Comparison of ENCODE assay signal across 25 cellular contexts in the genomic region with DNA sequence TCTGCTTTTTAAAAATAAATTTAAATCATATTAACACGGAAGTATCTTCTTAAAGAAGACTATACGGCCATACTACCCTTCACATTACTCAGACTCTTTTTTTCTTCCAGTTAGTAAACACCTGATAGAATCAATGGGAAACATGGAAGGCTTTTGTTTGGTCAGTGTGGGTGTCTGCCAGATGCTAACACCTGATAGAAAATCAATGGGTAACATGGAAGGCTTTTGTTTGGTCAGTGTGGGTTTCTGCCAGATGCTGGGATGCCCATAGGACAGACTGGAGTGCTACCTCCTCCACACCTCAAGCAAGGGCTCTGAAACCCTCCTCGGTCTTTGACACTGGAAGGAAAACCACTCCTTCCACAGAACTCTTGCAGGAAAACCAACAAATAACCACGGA. TPM values are rescaled to one million over a fixed set of nuclear protein-coding genes. Genes with fewer than 3 reads are reported as not detected.
DNase-seq lines count a peak whose midpoint lies in the region; ATAC-seq and TF ChIP-seq lines count a peak whose summit lies in the region.
"Had no signal": no experiment of that assay in that cellular context is flagged by ENCODE, and none has a peak within 500 bp of the region (broad histone marks: within the 10 kb centered on the region; RNA-seq: fewer than 3 reads in every experiment).

No MANE protein-coding gene starts in this region.

- H3K27ac Mint-ChIP-seq in endodermal cell (peak overlapping the region; percentile 21), T-cell (no peak overlapping the region)
- H3K27ac Mint-ChIP-seq: CD14-positive monocyte; CD4-positive, alpha-beta T cell; HFFc6 had no signal

- peaks cover 8% of the 10 kb centered on the region for H3K4me1 Mint-ChIP-seq in endodermal cell
- peaks cover 5 to 9% (median 6%) of the 10 kb centered on the region in 3 donors for H3K4me1 Mint-ChIP-seq in T-cell

- no peak overlapping the region for H3K4me2 ChIP-seq in mesendoderm (ENCODE audit: low read length)
- H3K4me2 ChIP-seq: A549; BLaER1 treated with 17β-estradiol and CSF1 and Interleukin-3, amounts not matched to agents 10 nM and 100 nM had no signal

- no peaks in the 10 kb centered on the region for H3K79me1 ChIP-seq in mesendoderm (ENCODE audit: low read length)

- WGBS in endodermal cell (ENCODE audit: insufficient coverage in 1 of 2, insufficient read length in 1 of 2), 2 experiments = 90% methylated on average over 4 of the region's 4 CpGs; no CpG with 5 or more reads in 1 of the 2 experiments
- no CpG with 5 or more reads among the region's 4 CpGs for WGBS in mesendoderm (ENCODE audit: extremely low coverage, insufficient coverage, low lambda C conversion rate)

- H3K9ac ChIP-seq in endodermal cell (ENCODE audit: extremely low read depth, low read length, poor library complexity, severe bottlenecking) = no peak overlapping the region
- no peak overlapping the region for H3K9ac ChIP-seq in mesendoderm (ENCODE audit: low read length)
- H3K9ac ChIP-seq: BLaER1 treated with 17β-estradiol and CSF1 and Interleukin-3, amounts not matched to agents 10 nM and 100 nM had no signal

- H3K4me3 ChIP-seq in endodermal cell (ENCODE audit: low read length) = no peak overlapping the region
- H3K4me3 ChIP-seq in mesendoderm (ENCODE audit: low read length) = no peak overlapping the region
- H3K4me3 ChIP-seq: A549; BLaER1 treated with 17β-estradiol and CSF1 and Interleukin-3, amounts not matched to agents 10 nM and 100 nM; HAP-1 had no signal

- no peak overlapping the region for H3K27ac ChIP-seq in endodermal cell (ENCODE audit: low read depth, low read length)
- H3K27ac ChIP-seq in mesendoderm (ENCODE audit: low read depth, low read length) = no peak overlapping the region
- H3K27ac ChIP-seq: A549; BLaER1 treated with 17β-estradiol and CSF1 and Interleukin-3, amounts not matched to agents 10 nM and 100 nM had no signal

- H3K23ac ChIP-seq in mesendoderm (ENCODE audit: low read length) = no peak overlapping the region

- H3K4me3 Mint-ChIP-seq in endodermal cell = no peak overlapping the region
- H3K4me3 Mint-ChIP-seq in T-cell = no peak overlapping the region
- H3K4me3 Mint-ChIP-seq: CD14-positive monocyte; CD4-positive, alpha-beta T cell; CD8-positive, alpha-beta memory T cell; HFFc6 had no signal

- no peak overlapping the region for H3K18ac ChIP-seq in mesendoderm (ENCODE audit: low read length)

- no peak overlapping the region for H3K56ac ChIP-seq in mesendoderm (ENCODE audit: low read length)

- H3K36me3 Mint-ChIP-seq in endodermal cell (ENCODE audit: low read depth) = peaks cover 46% of the 10 kb centered on the region
- peaks cover 61% of the 10 kb centered on the region for H3K36me3 Mint-ChIP-seq in T-cell

- no peak for ATAC-seq in T-cell (replicated peaks in 1 of 4)
- ATAC-seq: A549 had no signal

- DNase-seq in NCI-H2029 (lab: John Stamatoyannopoulos, UW) (peak; percentile 39), NCI-H2029 treated with DMSO at 0.1 percent for 48 hours (lab: John Stamatoyannopoulos, UW) (no peak), COLO668 (lab: John Stamatoyannopoulos, UW; ENCODE audit: unreplicated experiment) (peak; percentile 36), endodermal cell (no peak), mesendoderm (peak; percentile 9), T-cell (no peak)
- no peak for DNase-seq in activated CD8-positive, alpha-beta memory T cell treated with anti-CD3 and anti-CD28 coated beads, Interleukin-2, amount 50 U/mL, for 48 hours
- no peak for DNase-seq in stimulated activated naive CD4-positive, alpha-beta T cell treated with Interleukin-2 at 50 U/mL for 16 hours (lab: John Stamatoyannopoulos, UW)
- DNase-seq: 8988T; ACHN; AML-193; BE2C; Calu3; CD4-positive, alpha-beta T cell; CD8-positive, alpha-beta memory T cell; COR-L47; DMS53; DMS79 treated with DMSO at 0.1 percent for 48 hours; GF-D8; GOT3; HFFc6 had no signal

- no peaks in the 10 kb centered on the region for H3K79me2 ChIP-seq in mesendoderm (ENCODE audit: control insufficient read depth, insufficient read depth, low read length)

- H3K9me3 ChIP-seq in endodermal cell (ENCODE audit: control insufficient read depth, low read length) = no peaks in the 10 kb centered on the region
- H3K9me3 ChIP-seq: A549; BE2C; BLaER1 treated with 17β-estradiol and CSF1 and Interleukin-3, amounts not matched to agents 10 nM and 100 nM; HAP-1 had no signal

- POLR2A ChIA-PET in T-cell (lab: Charles Lee) = no interaction called here

- no peak overlapping the region for H2BK5ac ChIP-seq in mesendoderm (ENCODE audit: low read length)

- H2BK120ac ChIP-seq in mesendoderm (ENCODE audit: low read depth, low read length) = no peak overlapping the region

- H2AK5ac ChIP-seq in mesendoderm (ENCODE audit: low read length) = no peak overlapping the region

- H3K36me3 ChIP-seq in endodermal cell (ENCODE audit: control insufficient read depth, insufficient read depth, low read length) (peaks cover 56% of the 10 kb centered on the region), mesendoderm (ENCODE audit: control insufficient read depth, insufficient read depth, low read length) (peaks cover 4% of the 10 kb centered on the region)
- H3K36me3 ChIP-seq: BE2C had no signal

- TF ChIP-seq CTCF in endodermal cell (conservative IDR thresholded peaks at IDR 0.05) = no peak

- H3K27me3 Mint-ChIP-seq in endodermal cell (ENCODE audit: insufficient read depth) = no peaks in the 10 kb centered on the region
- no peaks in the 10 kb centered on the region for H3K27me3 Mint-ChIP-seq in T-cell
- H3K27me3 Mint-ChIP-seq: CD4-positive, alpha-beta T cell; CD8-positive, alpha-beta memory T cell had no signal

- no peak overlapping the region for H4K5ac ChIP-seq in mesendoderm (ENCODE audit: low read length)

- no peak overlapping the region for H3K4ac ChIP-seq in mesendoderm (ENCODE audit: low read depth, low read length)

- no peak overlapping the region for H2BK15ac ChIP-seq in mesendoderm (replicated peaks; ENCODE audit: low read depth)

- CTCF ChIA-PET in T-cell (lab: Charles Lee) = no interaction called here

- H3K9me3 Mint-ChIP-seq in endodermal cell (no peaks in the 10 kb centered on the region), T-cell (no peaks in the 10 kb centered on the region)
- H3K9me3 Mint-ChIP-seq: CD14-positive monocyte; CD4-positive, alpha-beta T cell; CD8-positive, alpha-beta memory T cell; HFFc6 had no signal

- H4K8ac ChIP-seq in mesendoderm (ENCODE audit: low read depth, low read length) = no peak overlapping the region

- H3K27me3 ChIP-seq in endodermal cell (ENCODE audit: control insufficient read depth, insufficient read depth, low read length, poor library complexity, severe bottlenecking) (no peaks in the 10 kb centered on the region), mesendoderm (ENCODE audit: insufficient read depth, low read length, poor library complexity) (no peaks in the 10 kb centered on the region)
- H3K27me3 ChIP-seq: BE2C; BLaER1 treated with 17β-estradiol and CSF1 and Interleukin-3, amounts not matched to agents 10 nM and 100 nM had no signal

- H3K4me1 ChIP-seq in endodermal cell (ENCODE audit: control insufficient read depth, insufficient read depth, low read length) = peaks cover 7% of the 10 kb centered on the region
- no peaks in the 10 kb centered on the region for H3K4me1 ChIP-seq in mesendoderm (ENCODE audit: control insufficient read depth, low read depth, low read length)
- H3K4me1 ChIP-seq: A549, BE2C, HAP-1 had no signal

RNA-seq across cellular contexts. Expression of gene HACL1, which starts 29.2 kb away (rescaled TPM):
- 10 to 100 TPM; 39.4 to 41.8 TPM for total RNA-seq in endodermal cell
- 24.6 TPM for polyA plus RNA-seq in endodermal cell (2013, experiment 1 of 2)
- 23.7 TPM for polyA plus RNA-seq in endodermal cell (2013, experiment 2 of 2)
- 28.8 TPM for polyA plus RNA-seq in mesendoderm (2013, experiment 1 of 2)
- polyA plus RNA-seq in mesendoderm (2013, experiment 2 of 2) = 27.7 TPM
- 10 to 100 TPM; 27.7 to 38.0 (median 34.2) TPM for total RNA-seq in T-cell

RNA-seq across cellular contexts. Expression of gene BTD, which starts 29.4 kb away (rescaled TPM):
- total RNA-seq in endodermal cell = 10 to 100 TPM; 25.7 to 27.8 TPM
- polyA plus RNA-seq in endodermal cell (2013, experiment 1 of 2) = 17.7 TPM
- 13.5 TPM for polyA plus RNA-seq in endodermal cell (2013, experiment 2 of 2)
- 15.7 TPM for polyA plus RNA-seq in mesendoderm (2013, experiment 1 of 2)
- 15.1 TPM for polyA plus RNA-seq in mesendoderm (2013, experiment 2 of 2)
- total RNA-seq in T-cell = 10 to 100 TPM; 14.5 to 19.0 (median 17.6) TPM

RNA-seq across cellular contexts. Expression of gene COLQ, which starts 50.6 kb away (rescaled TPM):
- total RNA-seq in endodermal cell = 1 to 10 TPM; 3.1 to 7.3 TPM
- 3.9 TPM for polyA plus RNA-seq in endodermal cell (2013, experiment 1 of 2)
- polyA plus RNA-seq in endodermal cell (2013, experiment 2 of 2) = 4.0 TPM
- polyA plus RNA-seq in mesendoderm (2013, experiment 1 of 2) = 0.66 TPM
- 0.56 TPM for polyA plus RNA-seq in mesendoderm (2013, experiment 2 of 2)
- total RNA-seq in T-cell = 10 to 100 TPM in 2 of 5 donors, 1 to 10 TPM in 3; 5.1 to 11.4 (median 7.2) TPM

Comparison
In these comparisons a context has a peak if more than half of its experiments do, and no peak if none do; other contexts are left out.
1. DNase-seq: peak in NCI-H2029 (single experiment), COLO668 (single experiment) and mesendoderm (single experiment); none in NCI-H2029 treated with DMSO at 0.1 percent for 48 hours (single experiment), endodermal cell (single experiment), activated CD8-positive, alpha-beta memory T cell treated with anti-CD3 and anti-CD28 coated beads, Interleukin-2, amount 50 U/mL, for 48 hours (single experiment), T-cell (0 of 34) and stimulated activated naive CD4-positive, alpha-beta T cell treated with Interleukin-2 at 50 U/mL for 16 hours (single experiment).